In genomic region chr5:79285833-79286232, GRCh38 we compare ENCODE assay signal across 19 cellular contexts. TPM values are rescaled to one million over a fixed set of nuclear protein-coding genes. Genes with fewer than 3 reads are reported as not detected.
DNase-seq lines count a peak whose midpoint lies in the region; ATAC-seq and TF ChIP-seq lines count a peak whose summit lies in the region.
"Had no signal": no experiment of that assay in that cellular context is flagged by ENCODE, and none has a peak within 500 bp of the region (broad histone marks: within the 10 kb centered on the region; RNA-seq: fewer than 3 reads in every experiment).

No MANE protein-coding gene starts in this region.

- peak overlapping the region in 1 of 4 donors; percentile 3 for H3K4me3 ChIP-seq in sigmoid colon
- H3K4me3 ChIP-seq in mucosa of descending colon = no peak overlapping the region
- H3K4me3 ChIP-seq: BLaER1 treated with 17β-estradiol and CSF1 and Interleukin-3, amounts not matched to agents 10 nM and 100 nM had no signal

- peaks cover 0 to 10% (median 2%) of the 10 kb centered on the region in 4 donors for H3K36me3 ChIP-seq in sigmoid colon
- no peaks in the 10 kb centered on the region for H3K36me3 ChIP-seq in mucosa of descending colon (ENCODE audit: low read depth)

- H3K4me1 ChIP-seq in sigmoid colon (peaks cover 0 to 43% (median 2%) of the 10 kb centered on the region in 4 donors), mucosa of descending colon (ENCODE audit: low read depth) (no peaks in the 10 kb centered on the region)

- H3K27ac ChIP-seq in caudate nucleus (ENCODE audit: low read depth, low read length) = peak overlapping the region; percentile 20
- peak overlapping the region in 3 of 4 donors; percentile 30 to 57 (median 40) for H3K27ac ChIP-seq in sigmoid colon
- H3K27ac ChIP-seq: BLaER1 treated with 17β-estradiol and CSF1 and Interleukin-3, amounts not matched to agents 10 nM and 100 nM; HL-60 had no signal

- no peak for ATAC-seq in mucosa of descending colon
- no peak for ATAC-seq in GM19395 (IDR thresholded peaks at IDR 0.05; ENCODE audit: unreplicated experiment)
- ATAC-seq: CD8-positive, alpha-beta T cell; HCT116 had no signal

- TF ChIP-seq POLR2A in sigmoid colon (IDR thresholded peaks at IDR 0.05) = no peak

- DNase-seq in SK-MEL-5 (ENCODE audit: low read depth, low spot score) (peak; percentile 86), caudate nucleus (lab: John Stamatoyannopoulos, UW) (no peak), medulla oblongata (ENCODE audit: extremely low spot score) (peak; percentile 41), sigmoid colon (no peak), mucosa of descending colon (no peak)
- DNase-seq in stimulated activated CD4-positive, alpha-beta T cell treated with anti-CD3 and anti-CD28 coated beads, Interleukin-4, amount 100 ng/mL, for 24 hours = no peak
- DNase-seq: CD8-positive, alpha-beta T cell; COR-L47; DMS 273 treated with DMSO at 0.1 percent for 48 hours; DMS79; GDM1; GOT3; H7; HFFc6; IMR-90 had no signal

- H3K9me3 ChIP-seq in sigmoid colon (no peaks in the 10 kb centered on the region), mucosa of descending colon (no peaks in the 10 kb centered on the region)
- H3K9me3 ChIP-seq: BLaER1 treated with 17β-estradiol and CSF1 and Interleukin-3, amounts not matched to agents 10 nM and 100 nM had no signal

- TF ChIP-seq CTCF in sigmoid colon (IDR thresholded peaks at IDR 0.05) (no peak), mucosa of descending colon (IDR thresholded peaks at IDR 0.05) (no peak)

- 88 to 92% methylated on average over 7 of the region's 7 CpGs for WGBS in sigmoid colon, 2 donors

- in situ Hi-C loops in SK-MEL-5 (cut with HindIII; ENCODE audit: low pct_unique_long_range_greater_than_20kb, low sequenced_read_pairs) = no loop called here

- no peaks in the 10 kb centered on the region for H3K27me3 ChIP-seq in sigmoid colon
- H3K27me3 ChIP-seq: BLaER1 treated with 17β-estradiol and CSF1 and Interleukin-3, amounts not matched to agents 10 nM and 100 nM had no signal

- TF ChIP-seq EP300 in sigmoid colon (IDR thresholded peaks at IDR 0.05) = peak in 1 of 4 donors; percentile 75

- intact Hi-C loops in sigmoid colon (cut with DNase I) (loop anchor here (5.0 kb wide), 1 partner anchor 49 kb away; the partner anchor contains the start of gene JMY), mucosa of descending colon (cut with DNase I, micrococcal nuclease) (no loop called here)

RNA-seq across cellular contexts. Expression of gene JMY, which starts 49.9 kb away (rescaled TPM):
- total RNA-seq in SK-MEL-5 (2014; rRNA removed; shearing (Covaris generic)) = 10.8 and 11.2 TPM in 2 replicates
- polyA plus RNA-seq in SK-MEL-5 (2015; cell fraction: cytosol; rRNA removed) = 3.8 and 5.7 TPM in 2 replicates
- polyA plus RNA-seq in SK-MEL-5 (2015; cell fraction: nucleus; rRNA removed) = 7.1 and 8.8 TPM in 2 replicates
- total RNA-seq in sigmoid colon = 10 to 100 TPM; 33.2 to 58.7 (median 39.2) TPM
- 1 to 10 TPM; 1.4 to 3.8 (median 1.8) TPM for polyA plus RNA-seq in sigmoid colon
- total RNA-seq in mucosa of descending colon = 10 to 100 TPM in 1 of 3 donors, 1 to 10 TPM in 2; 6.4 to 55.9 (median 8.8) TPM

Comparison
In these comparisons a context has a peak if more than half of its experiments do, and no peak if none do; other contexts are left out.
1. DNase-seq: peak in SK-MEL-5 (single experiment) and medulla oblongata (single experiment); none in caudate nucleus (0 of 61), sigmoid colon (single experiment), mucosa of descending colon (0 of 3) and stimulated activated CD4-positive, alpha-beta T cell treated with anti-CD3 and anti-CD28 coated beads, Interleukin-4, amount 100 ng/mL, for 24 hours (single experiment).